In the genomic region with DNA sequence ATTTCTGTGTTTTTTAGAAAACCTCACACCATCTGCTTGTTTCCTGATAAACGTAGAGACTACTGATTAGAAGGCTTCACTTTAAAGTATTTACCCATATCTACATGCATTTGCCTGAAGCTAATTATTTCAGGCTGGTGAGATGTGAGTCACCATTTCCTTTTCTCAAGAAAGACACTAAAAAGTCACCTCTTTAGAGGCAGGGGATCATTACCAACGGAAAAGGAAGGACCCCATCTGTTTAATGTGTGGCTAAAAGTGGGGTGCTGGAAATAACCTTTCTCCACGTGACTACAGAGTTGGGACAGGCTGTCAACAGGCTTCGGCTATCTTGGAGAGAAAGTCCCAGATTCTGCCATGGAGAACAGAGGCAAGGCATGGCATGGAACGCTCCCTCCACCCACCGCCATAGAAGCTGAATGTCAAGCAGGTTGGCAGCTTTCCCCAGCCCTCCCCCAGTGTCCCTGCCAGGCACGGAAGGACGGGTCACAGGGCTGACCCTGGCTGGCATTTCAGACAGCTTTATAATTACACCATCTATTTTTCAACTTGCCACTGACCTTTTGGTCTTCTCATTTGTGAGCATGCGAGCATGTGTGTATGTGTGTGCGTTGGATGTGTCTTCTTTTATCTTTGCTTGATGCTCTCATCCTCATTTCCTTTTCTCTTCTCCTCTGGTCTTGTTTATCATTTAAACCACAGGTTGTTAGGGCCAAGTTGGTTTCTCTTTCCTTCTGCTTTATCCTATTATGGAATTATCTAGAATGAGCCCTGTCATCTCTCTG, we compare ENCODE assay signal across 8 cellular contexts.
DNase-seq lines count a peak whose midpoint lies in the region; ATAC-seq and TF ChIP-seq lines count a peak whose summit lies in the region.

No MANE protein-coding gene starts in this region.

- H3K9me3 Mint-ChIP-seq in glutamatergic neuron (ENCODE audit: unreplicated experiment) = peaks cover 16% of the 10 kb centered on the region
- H3K9me3 Mint-ChIP-seq in stimulated activated effector memory CD8-positive, alpha-beta T cell treated with anti-CD3 and anti-CD28 coated beads, Interleukin-12 subunit alpha, Interleukin-12 subunit beta, amount 100 ng/mL, for 72 hours = peaks cover 5% of the 10 kb centered on the region

- no peak for TF ChIP-seq CTCF in glutamatergic neuron (IDR thresholded peaks at IDR 0.05; ENCODE audit: partially characterized antibody, unreplicated experiment)

- no peak overlapping the region for H3K4me3 Mint-ChIP-seq in glutamatergic neuron (ENCODE audit: unreplicated experiment)
- H3K4me3 Mint-ChIP-seq in stimulated activated effector memory CD8-positive, alpha-beta T cell treated with anti-CD3 and anti-CD28 coated beads, Interleukin-12 subunit alpha, Interleukin-12 subunit beta, amount 100 ng/mL, for 72 hours = peak overlapping the region; percentile 57

- ATAC-seq in stimulated activated effector memory CD8-positive, alpha-beta T cell treated with anti-CD3 and anti-CD28 coated beads, Interleukin-12 subunit alpha, Interleukin-12 subunit beta, amount 100 ng/mL, for 72 hours = peak; percentile 53
- ATAC-seq in HG03108 (IDR thresholded peaks at IDR 0.05; ENCODE audit: unreplicated experiment) = no peak

- H3K27me3 Mint-ChIP-seq in glutamatergic neuron (ENCODE audit: unreplicated experiment) = peaks cover 14% of the 10 kb centered on the region

- peaks cover 4% of the 10 kb centered on the region for H3K36me3 Mint-ChIP-seq in glutamatergic neuron (ENCODE audit: unreplicated experiment)
- H3K36me3 Mint-ChIP-seq in stimulated activated effector memory CD8-positive, alpha-beta T cell treated with anti-CD3 and anti-CD28 coated beads, Interleukin-12 subunit alpha, Interleukin-12 subunit beta, amount 100 ng/mL, for 72 hours = no peaks in the 10 kb centered on the region

- H3K4me1 Mint-ChIP-seq in glutamatergic neuron (ENCODE audit: low read depth, unreplicated experiment) = peaks cover 15% of the 10 kb centered on the region
- peaks cover 18% of the 10 kb centered on the region for H3K4me1 Mint-ChIP-seq in stimulated activated effector memory CD8-positive, alpha-beta T cell treated with anti-CD3 and anti-CD28 coated beads, Interleukin-12 subunit alpha, Interleukin-12 subunit beta, amount 100 ng/mL, for 72 hours

- DNase-seq in NCI-H146 (lab: John Stamatoyannopoulos, UW) (peak; percentile 27), NCI-H146 treated with DMSO at 0.1 percent for 48 hours (lab: John Stamatoyannopoulos, UW; ENCODE audit: unreplicated experiment) (no peak), glutamatergic neuron (no peak), germinal center (ENCODE audit: low spot score) (no peak), UCSD-AML1 (lab: John Stamatoyannopoulos, UW; ENCODE audit: unreplicated experiment) (no peak)
- peak; percentile 55 for DNase-seq in activated CD4-positive, CD25-positive, alpha-beta regulatory T cell treated with anti-CD3 and anti-CD28 coated beads, Interleukin-2, amount 50 U/mL, for 72 hours
- DNase-seq in stimulated activated effector memory CD8-positive, alpha-beta T cell treated with anti-CD3 and anti-CD28 coated beads, Interleukin-12 subunit alpha, Interleukin-12 subunit beta, amount 100 ng/mL, for 72 hours (ENCODE audit: low spot score in 2 of 2) = no peak

- H3K27ac Mint-ChIP-seq in glutamatergic neuron (ENCODE audit: unreplicated experiment) = peak overlapping the region; percentile 19
- peak overlapping the region; percentile 88 for H3K27ac Mint-ChIP-seq in stimulated activated effector memory CD8-positive, alpha-beta T cell treated with anti-CD3 and anti-CD28 coated beads, Interleukin-12 subunit alpha, Interleukin-12 subunit beta, amount 100 ng/mL, for 72 hours

Comparison
In these comparisons a context has a peak if more than half of its experiments do, and no peak if none do; other contexts are left out.
1. DNase-seq: peak in NCI-H146 (single experiment) and activated CD4-positive, CD25-positive, alpha-beta regulatory T cell treated with anti-CD3 and anti-CD28 coated beads, Interleukin-2, amount 50 U/mL, for 72 hours (single experiment); none in NCI-H146 treated with DMSO at 0.1 percent for 48 hours (single experiment), glutamatergic neuron (single experiment), stimulated activated effector memory CD8-positive, alpha-beta T cell treated with anti-CD3 and anti-CD28 coated beads, Interleukin-12 subunit alpha, Interleukin-12 subunit beta, amount 100 ng/mL, for 72 hours (0 of 2), germinal center (single experiment) and UCSD-AML1 (single experiment).